2 cellular contexts compared by ENCODE assay signal in the genomic region with DNA sequence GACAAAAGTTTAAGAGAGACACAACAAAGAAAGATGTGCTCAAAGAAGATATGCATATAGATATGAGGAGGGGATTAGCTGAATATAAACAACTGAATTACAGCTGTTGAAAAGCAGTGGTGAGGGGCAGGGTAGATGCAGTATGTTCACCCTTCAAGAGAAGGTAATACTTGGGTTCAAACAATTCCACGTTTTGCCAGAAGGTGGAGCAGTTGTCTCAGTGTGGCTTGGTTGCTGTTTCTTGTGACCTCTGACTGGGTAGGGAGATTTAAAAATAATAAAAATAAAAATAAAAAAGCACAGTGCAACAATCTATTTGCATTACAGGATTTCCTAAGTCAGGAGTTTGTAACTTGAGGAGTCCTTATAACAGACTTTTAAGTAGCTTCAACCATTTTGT.
TF ChIP-seq lines count a peak whose summit lies in the region.

No MANE protein-coding gene starts in this region.

TF ChIP-seq in Ishikawa, 13 proteins besides CTCF, POLR2A, EP300 and RAD21:
- TF ChIP-seq YY1 (IDR thresholded peaks at IDR 0.05; ENCODE audit: low read depth) (no peak), TAF1 (IDR thresholded peaks at IDR 0.05; ENCODE audit: low read depth) (no peak), CREB1 (IDR thresholded peaks at IDR 0.05; ENCODE audit: low read depth) (no peak), CEBPB (IDR thresholded peaks at IDR 0.05) (no peak), NFIC (IDR thresholded peaks at IDR 0.05) (no peak), TCF12 (IDR thresholded peaks at IDR 0.05; ENCODE audit: low read depth) (no peak), TEAD4 (IDR thresholded peaks at IDR 0.05) (no peak), EGR1 (IDR thresholded peaks at IDR 0.05) (no peak), FOXM1 (IDR thresholded peaks at IDR 0.05; ENCODE audit: borderline replicate concordance, low read depth) (no peak), ZBTB7A (IDR thresholded peaks at IDR 0.05; ENCODE audit: low read depth) (no peak)
- TF ChIP-seq, protein P1, sequence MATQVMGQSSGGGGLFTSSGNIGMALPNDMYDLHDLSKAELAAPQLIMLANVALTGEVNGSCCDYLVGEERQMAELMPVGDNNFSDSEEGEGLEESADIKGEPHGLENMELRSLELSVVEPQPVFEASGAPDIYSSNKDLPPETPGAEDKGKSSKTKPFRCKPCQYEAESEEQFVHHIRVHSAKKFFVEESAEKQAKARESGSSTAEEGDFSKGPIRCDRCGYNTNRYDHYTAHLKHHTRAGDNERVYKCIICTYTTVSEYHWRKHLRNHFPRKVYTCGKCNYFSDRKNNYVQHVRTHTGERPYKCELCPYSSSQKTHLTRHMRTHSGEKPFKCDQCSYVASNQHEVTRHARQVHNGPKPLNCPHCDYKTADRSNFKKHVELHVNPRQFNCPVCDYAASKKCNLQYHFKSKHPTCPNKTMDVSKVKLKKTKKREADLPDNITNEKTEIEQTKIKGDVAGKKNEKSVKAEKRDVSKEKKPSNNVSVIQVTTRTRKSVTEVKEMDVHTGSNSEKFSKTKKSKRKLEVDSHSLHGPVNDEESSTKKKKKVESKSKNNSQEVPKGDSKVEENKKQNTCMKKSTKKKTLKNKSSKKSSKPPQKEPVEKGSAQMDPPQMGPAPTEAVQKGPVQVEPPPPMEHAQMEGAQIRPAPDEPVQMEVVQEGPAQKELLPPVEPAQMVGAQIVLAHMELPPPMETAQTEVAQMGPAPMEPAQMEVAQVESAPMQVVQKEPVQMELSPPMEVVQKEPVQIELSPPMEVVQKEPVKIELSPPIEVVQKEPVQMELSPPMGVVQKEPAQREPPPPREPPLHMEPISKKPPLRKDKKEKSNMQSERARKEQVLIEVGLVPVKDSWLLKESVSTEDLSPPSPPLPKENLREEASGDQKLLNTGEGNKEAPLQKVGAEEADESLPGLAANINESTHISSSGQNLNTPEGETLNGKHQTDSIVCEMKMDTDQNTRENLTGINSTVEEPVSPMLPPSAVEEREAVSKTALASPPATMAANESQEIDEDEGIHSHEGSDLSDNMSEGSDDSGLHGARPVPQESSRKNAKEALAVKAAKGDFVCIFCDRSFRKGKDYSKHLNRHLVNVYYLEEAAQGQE (IDR thresholded peaks at IDR 0.05; ENCODE audit: low read depth), result no peak
- TF ChIP-seq, protein P2, sequence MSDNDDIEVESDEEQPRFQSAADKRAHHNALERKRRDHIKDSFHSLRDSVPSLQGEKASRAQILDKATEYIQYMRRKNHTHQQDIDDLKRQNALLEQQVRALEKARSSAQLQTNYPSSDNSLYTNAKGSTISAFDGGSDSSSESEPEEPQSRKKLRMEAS (IDR thresholded peaks at IDR 0.05), result no peak
- TF ChIP-seq, protein P3, sequence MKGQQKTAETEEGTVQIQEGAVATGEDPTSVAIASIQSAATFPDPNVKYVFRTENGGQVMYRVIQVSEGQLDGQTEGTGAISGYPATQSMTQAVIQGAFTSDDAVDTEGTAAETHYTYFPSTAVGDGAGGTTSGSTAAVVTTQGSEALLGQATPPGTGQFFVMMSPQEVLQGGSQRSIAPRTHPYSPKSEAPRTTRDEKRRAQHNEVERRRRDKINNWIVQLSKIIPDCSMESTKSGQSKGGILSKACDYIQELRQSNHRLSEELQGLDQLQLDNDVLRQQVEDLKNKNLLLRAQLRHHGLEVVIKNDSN (IDR thresholded peaks at IDR 0.05), result no peak
TF ChIP-seq in Ishikawa: peak in this region for 0.

TF ChIP-seq in K562, 482 proteins besides CTCF, POLR2A, EP300 and RAD21:
- TF ChIP-seq NFRKB (IDR thresholded peaks at IDR 0.05; ENCODE audit: low read depth), result no peak
- TF ChIP-seq, protein P4, sequence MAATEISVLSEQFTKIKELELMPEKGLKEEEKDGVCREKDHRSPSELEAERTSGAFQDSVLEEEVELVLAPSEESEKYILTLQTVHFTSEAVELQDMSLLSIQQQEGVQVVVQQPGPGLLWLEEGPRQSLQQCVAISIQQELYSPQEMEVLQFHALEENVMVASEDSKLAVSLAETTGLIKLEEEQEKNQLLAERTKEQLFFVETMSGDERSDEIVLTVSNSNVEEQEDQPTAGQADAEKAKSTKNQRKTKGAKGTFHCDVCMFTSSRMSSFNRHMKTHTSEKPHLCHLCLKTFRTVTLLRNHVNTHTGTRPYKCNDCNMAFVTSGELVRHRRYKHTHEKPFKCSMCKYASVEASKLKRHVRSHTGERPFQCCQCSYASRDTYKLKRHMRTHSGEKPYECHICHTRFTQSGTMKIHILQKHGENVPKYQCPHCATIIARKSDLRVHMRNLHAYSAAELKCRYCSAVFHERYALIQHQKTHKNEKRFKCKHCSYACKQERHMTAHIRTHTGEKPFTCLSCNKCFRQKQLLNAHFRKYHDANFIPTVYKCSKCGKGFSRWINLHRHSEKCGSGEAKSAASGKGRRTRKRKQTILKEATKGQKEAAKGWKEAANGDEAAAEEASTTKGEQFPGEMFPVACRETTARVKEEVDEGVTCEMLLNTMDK (IDR thresholded peaks at IDR 0.05; ENCODE audit: borderline replicate concordance, insufficient read depth, low read depth, low read length, poor library complexity, severe bottlenecking), result no peak
- TF ChIP-seq, protein P5, sequence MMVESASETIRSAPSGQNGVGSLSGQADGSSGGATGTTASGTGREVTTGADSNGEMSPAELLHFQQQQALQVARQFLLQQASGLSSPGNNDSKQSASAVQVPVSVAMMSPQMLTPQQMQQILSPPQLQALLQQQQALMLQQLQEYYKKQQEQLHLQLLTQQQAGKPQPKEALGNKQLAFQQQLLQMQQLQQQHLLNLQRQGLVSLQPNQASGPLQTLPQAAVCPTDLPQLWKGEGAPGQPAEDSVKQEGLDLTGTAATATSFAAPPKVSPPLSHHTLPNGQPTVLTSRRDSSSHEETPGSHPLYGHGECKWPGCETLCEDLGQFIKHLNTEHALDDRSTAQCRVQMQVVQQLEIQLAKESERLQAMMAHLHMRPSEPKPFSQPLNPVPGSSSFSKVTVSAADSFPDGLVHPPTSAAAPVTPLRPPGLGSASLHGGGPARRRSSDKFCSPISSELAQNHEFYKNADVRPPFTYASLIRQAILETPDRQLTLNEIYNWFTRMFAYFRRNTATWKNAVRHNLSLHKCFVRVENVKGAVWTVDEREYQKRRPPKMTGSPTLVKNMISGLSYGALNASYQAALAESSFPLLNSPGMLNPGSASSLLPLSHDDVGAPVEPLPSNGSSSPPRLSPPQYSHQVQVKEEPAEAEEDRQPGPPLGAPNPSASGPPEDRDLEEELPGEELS (CRISPR knock-in tag; IDR thresholded peaks at IDR 0.05; ENCODE audit: borderline replicate concordance), result no peak
- TF ChIP-seq RBM15 (IDR thresholded peaks at IDR 0.05; ENCODE audit: insufficient read depth, low read length), result no peak
- TF ChIP-seq JUNB (CRISPR knock-in tag; conservative IDR thresholded peaks at IDR 0.05), result no peak
- TF ChIP-seq CBX5 (IDR thresholded peaks at IDR 0.05; ENCODE audit: borderline replicate concordance, low read depth), result 0 out of 2 replicates have a peak, but pooled peaks have one; percentile 34
